23 cellular contexts compared by ENCODE assay signal in the genomic region with DNA sequence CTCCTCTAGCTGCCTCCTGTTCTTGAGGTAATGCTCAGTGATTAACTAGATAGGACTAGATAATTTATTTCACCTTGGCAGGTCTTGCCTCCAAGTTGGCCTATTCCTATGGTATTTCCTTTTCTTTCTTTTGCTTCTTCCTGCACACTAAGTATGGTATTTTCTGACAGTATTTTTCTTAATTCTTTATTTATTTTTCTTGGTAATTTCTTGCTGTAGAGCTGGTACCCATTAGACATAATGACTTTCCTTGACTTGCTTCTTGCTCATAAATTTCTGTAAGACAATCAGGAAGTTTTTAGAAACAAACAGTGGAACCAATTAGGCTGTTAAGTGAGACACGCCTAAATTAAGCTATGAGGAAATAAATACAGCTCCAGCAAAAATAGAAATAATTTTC. TPM values are rescaled to one million over a fixed set of nuclear protein-coding genes. Genes with fewer than 3 reads are reported as not detected.
DNase-seq lines count a peak whose midpoint lies in the region; ATAC-seq, FAIRE-seq and TF ChIP-seq lines count a peak whose summit lies in the region.
"Had no signal": no experiment of that assay in that cellular context is flagged by ENCODE, and none has a peak within 500 bp of the region (broad histone marks: within the 10 kb centered on the region; RNA-seq: fewer than 3 reads in every experiment).

No MANE protein-coding gene starts in this region.

- H3K27ac ChIP-seq in endothelial cell of umbilical vein (ENCODE audit: insufficient read depth, low read depth, low read length) (no peak overlapping the region), neutrophil (peak overlapping the region; percentile 49)
- H3K27ac ChIP-seq: parathyroid adenoma had no signal

- H3K4me2 ChIP-seq in Loucy (ENCODE audit: low read depth, low read length, poor library complexity, severe bottlenecking) (peak overlapping the region; percentile 24), endothelial cell of umbilical vein (ENCODE audit: insufficient read depth, low read length) (peak overlapping the region; percentile 17)

- peaks cover 40% of the 10 kb centered on the region for H3K4me1 ChIP-seq in Loucy (ENCODE audit: insufficient read depth, low read length, poor library complexity, severe bottlenecking)
- H3K4me1 ChIP-seq in endothelial cell of umbilical vein (ENCODE audit: control insufficient read depth, extremely low read depth, insufficient read depth, low read length), result peaks cover 17% of the 10 kb centered on the region
- H3K4me1 ChIP-seq in neutrophil (ENCODE audit: control insufficient read depth in 1 of 2, insufficient read depth in 1 of 2, low read depth in 1 of 2, low read length in 1 of 2), result peaks cover 16 to 44% of the 10 kb centered on the region in 2 experiments

- H3K4me1 Mint-ChIP-seq in CD14-positive monocyte, result peaks cover 70% of the 10 kb centered on the region

- H2AFZ ChIP-seq in Loucy (ENCODE audit: low read length), result no peak overlapping the region
- no peak overlapping the region for H2AFZ ChIP-seq in endothelial cell of umbilical vein (ENCODE audit: low read depth, low read length)
- H2AFZ ChIP-seq: parathyroid adenoma had no signal

- no peak for TF ChIP-seq CTCF in CD14-positive monocyte (IDR thresholded peaks at IDR 0.05)
- no peak for TF ChIP-seq CTCF in Loucy (conservative IDR thresholded peaks at IDR 0.05; ENCODE audit: low read length)
- no peak for TF ChIP-seq CTCF in endothelial cell of umbilical vein (IDR thresholded peaks at IDR 0.05; ENCODE audit: extremely low read depth in 1 of 2, insufficient read depth in 1 of 2, low read depth in 1 of 2, low read length in 2 of 2)
- TF ChIP-seq CTCF in neutrophil (IDR thresholded peaks at IDR 0.05), result no peak

- intact Hi-C loops in CD14-positive monocyte (cut with micrococcal nuclease), result loop anchor here (5.0 to 10.0 kb wide), 2 partner anchors 34 to 1176 kb away; partner anchors contain the start of genes FANCB (in 1 of the 2), MOSPD2 (in 1 of the 2), OFD1 (in 1 of the 2) and TRAPPC2 (in 1 of the 2)
- intact Hi-C loops in endothelial cell of umbilical vein (cut with micrococcal nuclease), result no loop called here

- no peak overlapping the region for H3K4me3 Mint-ChIP-seq in CD14-positive monocyte
- H3K4me3 Mint-ChIP-seq: activated CD4-positive, alpha-beta T cell treated with anti-CD3 and anti-CD28 coated beads for 36 hours; activated CD8-positive, alpha-beta T cell treated with anti-CD3 and anti-CD28 coated beads, Interleukin-2, amount 10 ng/mL, durations not matched to agents 7 days and 5 days; mesothelial cell of epicardium; T-helper 1 cell treated with Interleukin-12 subunit alpha and Interleukin-12 subunit beta and Interleukin-4 antibody, amounts not matched to agents 30 μg/mL and 1 μg/mL, for 36 hours had no signal

- DNase-seq in CD14-positive monocyte (ENCODE audit: low spot score) (no peak), endothelial cell of umbilical vein (ENCODE audit: low read depth, low spot score) (no peak), DMS79 (lab: John Stamatoyannopoulos, UW) (no peak), D341Med (ENCODE audit: low spot score) (no peak)
- no peak for DNase-seq in effector CD4-positive, alpha-beta T cell
- DNase-seq: activated CD4-positive, alpha-beta T cell treated with anti-CD3 and anti-CD28 coated beads for 36 hours; activated CD8-positive, alpha-beta T cell treated with anti-CD3 and anti-CD28 coated beads, Interleukin-2, amount 10 ng/mL, durations not matched to agents 7 days and 5 days; activated effector memory CD4-positive, alpha-beta T cell treated with anti-CD3 and anti-CD28 coated beads, Interleukin-2, amount 50 U/mL, for 16 hours; body of pancreas; GOT3; NCI-H1105; NCI-H2081; NCI-H2227 treated with DMSO at 0.1 percent for 48 hours; small intestine; upper lobe of left lung had no signal

- no peaks in the 10 kb centered on the region for H3K27me3 ChIP-seq in Loucy (ENCODE audit: insufficient read depth, low read length, poor library complexity, severe bottlenecking)
- H3K27me3 ChIP-seq in endothelial cell of umbilical vein (ENCODE audit: control insufficient read depth in 2 of 2, insufficient read depth in 2 of 2, low read length in 2 of 2), result no peaks in the 10 kb centered on the region
- H3K27me3 ChIP-seq in neutrophil, result no peaks in the 10 kb centered on the region
- H3K27me3 ChIP-seq: body of pancreas, upper lobe of left lung had no signal

- TF ChIP-seq POLR2A in endothelial cell of umbilical vein (IDR thresholded peaks at IDR 0.05; ENCODE audit: low read depth, low read length), result no peak

- H3K9me1 ChIP-seq in endothelial cell of umbilical vein (replicated peaks; ENCODE audit: control insufficient read depth, extremely low read depth, insufficient read depth, low read length), result no peaks in the 10 kb centered on the region

- H3K4me3 ChIP-seq in Loucy (ENCODE audit: low read length, poor library complexity, severe bottlenecking) (no peak overlapping the region), endothelial cell of umbilical vein (replicated peaks in 1 of 3; ENCODE audit: insufficient read depth in 1 of 3, low read depth in 1 of 3, low read length in 3 of 3) (no peak overlapping the region), neutrophil (ENCODE audit: low read depth in 1 of 2, low read length in 1 of 2) (no peak overlapping the region)
- H3K4me3 ChIP-seq: body of pancreas, upper lobe of left lung had no signal

- no peaks in the 10 kb centered on the region for H3K9me2 ChIP-seq in Loucy (replicated peaks; ENCODE audit: low read depth, low read length)

- peaks cover 0 to 3% of the 10 kb centered on the region in 2 donors for H3K36me3 Mint-ChIP-seq in CD14-positive monocyte

- peak overlapping the region in 6 of 7 donors; percentile 15 to 87 (median 80) for H3K27ac Mint-ChIP-seq in CD14-positive monocyte
- H3K27ac Mint-ChIP-seq: activated CD4-positive, alpha-beta T cell treated with anti-CD3 and anti-CD28 coated beads for 36 hours; activated CD8-positive, alpha-beta T cell treated with anti-CD3 and anti-CD28 coated beads, Interleukin-2, amount 10 ng/mL, durations not matched to agents 7 days and 5 days; mesothelial cell of epicardium; T-helper 1 cell treated with Interleukin-12 subunit alpha and Interleukin-12 subunit beta and Interleukin-4 antibody, amounts not matched to agents 30 μg/mL and 1 μg/mL, for 36 hours had no signal

- no TSS peak for BruUV-seq in endothelial cell of umbilical vein (replicated peaks; lab: Mats Ljungman, UMichigan)

- H3K79me2 ChIP-seq in Loucy (ENCODE audit: insufficient read depth, low read length), result peaks cover 95% of the 10 kb centered on the region
- H3K79me2 ChIP-seq in endothelial cell of umbilical vein (ENCODE audit: control insufficient read depth, insufficient read depth, low read length), result peaks cover 64% of the 10 kb centered on the region

- H3K9me3 Mint-ChIP-seq in CD14-positive monocyte, result peaks cover 0 to 1% (median 0%) of the 10 kb centered on the region in 7 donors
- H3K9me3 Mint-ChIP-seq: T-helper 1 cell treated with Interleukin-12 subunit alpha and Interleukin-12 subunit beta and Interleukin-4 antibody, amounts not matched to agents 30 μg/mL and 1 μg/mL, for 36 hours had no signal

- no peaks in the 10 kb centered on the region for H3K36me3 ChIP-seq in Loucy (ENCODE audit: insufficient read depth, low read length)
- H3K36me3 ChIP-seq in endothelial cell of umbilical vein (ENCODE audit: control insufficient read depth in 2 of 2, extremely low read depth in 1 of 2, insufficient read depth in 2 of 2, low read length in 2 of 2), result no peaks in the 10 kb centered on the region
- no peaks in the 10 kb centered on the region for H3K36me3 ChIP-seq in neutrophil
- H3K36me3 ChIP-seq: upper lobe of left lung had no signal

- no peak for ATAC-seq in GM18870 (IDR thresholded peaks at IDR 0.05; ENCODE audit: unreplicated experiment)
- ATAC-seq: activated CD4-positive, alpha-beta T cell treated with anti-CD3 and anti-CD28 coated beads for 36 hours; activated CD8-positive, alpha-beta T cell treated with anti-CD3 and anti-CD28 coated beads, Interleukin-2, amount 10 ng/mL, durations not matched to agents 7 days and 5 days; body of pancreas; HepG2 had no signal

- POLR2A ChIA-PET in endothelial cell of umbilical vein (lab: Charles Lee), result no interaction called here

- H3F3A ChIP-seq in Loucy (ENCODE audit: low read depth), result no peaks in the 10 kb centered on the region

- CTCF ChIA-PET in endothelial cell of umbilical vein (lab: Charles Lee), result interaction anchor here (0.8 kb wide), 1 partner anchor 751 kb away, joined by 3 read pairs; no protein-coding TSS in a partner anchor

- H3K27me3 Mint-ChIP-seq in CD14-positive monocyte (ENCODE audit: low read depth in 3 of 3), result peaks cover 0 to 9% (median 1%) of the 10 kb centered on the region in 3 donors
- H3K27me3 Mint-ChIP-seq: activated CD4-positive, alpha-beta T cell treated with anti-CD3 and anti-CD28 coated beads for 36 hours had no signal

- H3K9me3 ChIP-seq in Loucy (ENCODE audit: insufficient read depth, low read depth, low read length), result no peaks in the 10 kb centered on the region
- no peaks in the 10 kb centered on the region for H3K9me3 ChIP-seq in endothelial cell of umbilical vein (replicated peaks; ENCODE audit: control insufficient read depth, insufficient read depth, low read length)
- no peaks in the 10 kb centered on the region for H3K9me3 ChIP-seq in neutrophil
- H3K9me3 ChIP-seq: body of pancreas, upper lobe of left lung had no signal

- H3K9ac ChIP-seq in Loucy (ENCODE audit: low read depth, low read length, poor library complexity, severe bottlenecking) (no peak overlapping the region), endothelial cell of umbilical vein (replicated peaks; ENCODE audit: extremely low read depth, insufficient read depth, low read length) (no peak overlapping the region)
- H3K9ac ChIP-seq: parathyroid adenoma had no signal

- dilution Hi-C loops in endothelial cell of umbilical vein (cut with MboI; ENCODE audit: extremely low pct_ligation_motif_present, low sequenced_read_pairs), result no loop called here

- H4K20me1 ChIP-seq in Loucy (ENCODE audit: insufficient read depth, low read length, poor library complexity, severe bottlenecking), result peaks cover 32% of the 10 kb centered on the region
- H4K20me1 ChIP-seq in endothelial cell of umbilical vein (replicated peaks; ENCODE audit: control insufficient read depth, extremely low read depth, insufficient read depth, low read length), result peaks cover 3% of the 10 kb centered on the region

- peak; percentile 69 for FAIRE-seq in endothelial cell of umbilical vein (lab: Jason Lieb, UNC)
- FAIRE-seq: HepG2, keratinocyte, small intestine had no signal

RNA-seq across cellular contexts. Expression of gene RAB9A, which starts 9.5 kb away (rescaled TPM):
- polyA plus RNA-seq in CD14-positive monocyte, result 10 to 100 TPM; 30.8 to 38.1 TPM
- 17.2 and 19.2 TPM in 2 replicates for total RNA-seq in endothelial cell of umbilical vein
- polyA plus RNA-seq in endothelial cell of umbilical vein, result 8.7 and 11.5 TPM in 2 replicates
- 10.0 and 10.3 TPM in 2 replicates for polyA plus RNA-seq in endothelial cell of umbilical vein (2011; cell fraction: cytosol; rRNA removed)
- polyA plus RNA-seq in endothelial cell of umbilical vein (2011; cell fraction: nucleus; rRNA removed), result 4.9 and 9.2 TPM in 2 replicates
- 17.4 and 20.5 TPM in 2 replicates for polyA plus RNA-seq in endothelial cell of umbilical vein (2012)
- polyA minus RNA-seq in endothelial cell of umbilical vein, result 6.9 and 8.3 TPM in 2 replicates
- 18.2 TPM for polyA minus RNA-seq in endothelial cell of umbilical vein (2011; cell fraction: cytosol; rRNA and poly(A)+ RNA removed)
- polyA minus RNA-seq in endothelial cell of umbilical vein (2011; cell fraction: nucleus; rRNA and poly(A)+ RNA removed), result 4.2 and 5.9 TPM in 2 replicates

RNA-seq across cellular contexts. Expression of gene TRAPPC2, which starts 36.0 kb away (rescaled TPM):
- polyA plus RNA-seq in CD14-positive monocyte (10 to 100 TPM; 12.2 to 18.3 TPM), endothelial cell of umbilical vein (5.8 and 6.6 TPM in 2 replicates)
- 13.0 and 14.1 TPM in 2 replicates for total RNA-seq in endothelial cell of umbilical vein
- polyA plus RNA-seq in endothelial cell of umbilical vein (2011; cell fraction: cytosol; rRNA removed), result 4.6 and 5.4 TPM in 2 replicates
- polyA plus RNA-seq in endothelial cell of umbilical vein (2011; cell fraction: nucleus; rRNA removed), result 8.5 and 11.6 TPM in 2 replicates
- 10.0 and 10.1 TPM in 2 replicates for polyA plus RNA-seq in endothelial cell of umbilical vein (2012)
- 7.2 and 12.2 TPM in 2 replicates for polyA minus RNA-seq in endothelial cell of umbilical vein
- 11.9 TPM for polyA minus RNA-seq in endothelial cell of umbilical vein (2011; cell fraction: cytosol; rRNA and poly(A)+ RNA removed)
- polyA minus RNA-seq in endothelial cell of umbilical vein (2011; cell fraction: nucleus; rRNA and poly(A)+ RNA removed), result 8.2 and 12.5 TPM in 2 replicates

RNA-seq across cellular contexts. Expression of gene OFD1, which starts 36.1 kb away (rescaled TPM):
- polyA plus RNA-seq in CD14-positive monocyte (1 to 10 TPM; 2.4 to 2.9 TPM), endothelial cell of umbilical vein (3.2 and 4.7 TPM in 2 replicates)
- 12.0 and 14.4 TPM in 2 replicates for total RNA-seq in endothelial cell of umbilical vein
- 4.2 and 4.4 TPM in 2 replicates for polyA plus RNA-seq in endothelial cell of umbilical vein (2011; cell fraction: cytosol; rRNA removed)
- 34.1 and 36.4 TPM in 2 replicates for polyA plus RNA-seq in endothelial cell of umbilical vein (2011; cell fraction: nucleus; rRNA removed)
- polyA plus RNA-seq in endothelial cell of umbilical vein (2012), result 9.7 and 9.8 TPM in 2 replicates
- polyA minus RNA-seq in endothelial cell of umbilical vein, result 5.0 and 5.9 TPM in 2 replicates
- polyA minus RNA-seq in endothelial cell of umbilical vein (2011; cell fraction: cytosol; rRNA and poly(A)+ RNA removed), result 12.8 TPM
- polyA minus RNA-seq in endothelial cell of umbilical vein (2011; cell fraction: nucleus; rRNA and poly(A)+ RNA removed), result 14.5 and 15.2 TPM in 2 replicates

RNA-seq across cellular contexts. Expression of gene TCEANC, which starts 45.5 kb away (rescaled TPM):
- 1 to 10 TPM; 1.6 to 1.9 TPM for polyA plus RNA-seq in CD14-positive monocyte
- 0.75 and 1.8 TPM in 2 replicates for total RNA-seq in endothelial cell of umbilical vein
- 0.32 and 0.38 TPM in 2 replicates for polyA plus RNA-seq in endothelial cell of umbilical vein
- 0.56 and 0.75 TPM in 2 replicates for polyA plus RNA-seq in endothelial cell of umbilical vein (2011; cell fraction: cytosol; rRNA removed)
- polyA plus RNA-seq in endothelial cell of umbilical vein (2011; cell fraction: nucleus; rRNA removed), result 1.3 TPM in 2 replicates
- polyA plus RNA-seq in endothelial cell of umbilical vein (2012), result 0.56 and 0.80 TPM in 2 replicates
- 0.93 and 1.5 TPM in 2 replicates for polyA minus RNA-seq in endothelial cell of umbilical vein
- polyA minus RNA-seq in endothelial cell of umbilical vein (2011; cell fraction: cytosol; rRNA and poly(A)+ RNA removed), result 1.7 TPM
- polyA minus RNA-seq in endothelial cell of umbilical vein (2011; cell fraction: nucleus; rRNA and poly(A)+ RNA removed), result 0.53 and 1.4 TPM in 2 replicates
